8 cellular contexts compared by ENCODE assay signal in the genomic region with DNA sequence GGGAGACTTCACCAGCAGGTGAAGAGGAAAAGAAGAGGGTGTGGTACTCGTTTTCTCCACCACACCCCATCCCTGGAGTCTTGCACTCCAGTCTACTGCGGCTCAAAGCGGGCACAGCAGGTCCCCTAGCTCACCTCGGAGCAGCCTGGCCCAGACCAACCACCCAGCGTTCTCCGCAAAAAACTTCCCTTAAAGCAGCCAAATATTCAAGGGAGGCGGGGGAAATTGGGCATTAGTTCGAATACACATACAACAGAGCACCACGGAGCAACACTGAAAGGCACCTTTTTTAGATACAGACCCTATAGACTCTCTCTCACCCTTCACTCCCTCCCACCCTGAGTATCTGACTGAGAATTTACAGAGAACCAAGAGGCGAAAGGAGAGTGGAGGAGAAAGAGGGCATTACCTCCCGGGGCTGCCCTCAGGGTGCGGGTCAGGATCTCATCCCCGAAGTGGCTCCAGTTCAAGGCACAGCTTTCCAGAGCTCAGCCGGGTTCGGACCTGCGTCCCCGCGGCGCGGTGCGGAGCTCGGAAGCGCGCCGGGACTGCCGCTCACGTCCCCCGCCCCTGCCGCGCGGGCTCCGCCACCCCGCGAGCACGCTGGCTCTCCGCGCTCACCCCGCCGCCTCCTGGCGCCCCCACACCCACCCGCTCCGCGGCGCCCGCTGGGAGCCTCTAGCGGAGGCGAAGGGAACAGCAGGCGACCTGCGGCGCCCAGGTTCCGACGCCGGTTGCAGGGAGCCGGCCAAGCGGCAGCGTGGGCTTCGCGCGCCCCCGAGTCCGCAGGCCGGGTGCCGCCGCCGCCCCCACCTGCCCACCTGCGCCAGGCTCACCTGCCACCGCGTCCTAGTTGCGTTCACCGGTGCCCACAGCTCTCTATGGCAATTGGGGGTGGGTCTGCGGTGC. TPM values are rescaled to one million over a fixed set of nuclear protein-coding genes. Genes with fewer than 3 reads are reported as not detected.
DNase-seq lines count a peak whose midpoint lies in the region; ATAC-seq and TF ChIP-seq lines count a peak whose summit lies in the region.

No MANE protein-coding gene starts in this region.

- no peaks in the 10 kb centered on the region for H3K9me3 Mint-ChIP-seq in osteocyte (ENCODE audit: unreplicated experiment)

- peak; percentile 68 for DNase-seq in NK-92 treated with Interleukin-12 subunit alpha and Interleukin-12 subunit beta, amount 100 ng/mL, for 24 hours (lab: John Stamatoyannopoulos, UW)
- DNase-seq in NK-92 (lab: John Stamatoyannopoulos, UW; ENCODE audit: unreplicated experiment) (no peak), NCI-H146 treated with DMSO at 0.1 percent for 48 hours (lab: John Stamatoyannopoulos, UW; ENCODE audit: unreplicated experiment) (peak; percentile 84), Right ventricle myocardium superior (no peak), osteocyte (ENCODE audit: extremely low spot score, unreplicated experiment) (no peak), hepatic stellate cell (ENCODE audit: low spot score) (no peak)
- DNase-seq in activated T-cell treated with anti-CD3 and anti-CD28 coated beads, Interleukin-2, amount 50 U/mL, for 1 hour = peak; percentile 36

- intact Hi-C loops in Right ventricle myocardium superior (cut with DNase I) = no loop called here

- peaks cover 63% of the 10 kb centered on the region for H3K27me3 Mint-ChIP-seq in osteocyte (ENCODE audit: unreplicated experiment)

- no peak overlapping the region for H3K4me3 Mint-ChIP-seq in osteocyte (ENCODE audit: unreplicated experiment)

- peak; percentile 74 for TF ChIP-seq CTCF in osteocyte (IDR thresholded peaks at IDR 0.05)

- peaks cover 13% of the 10 kb centered on the region for H3K4me1 Mint-ChIP-seq in osteocyte (ENCODE audit: unreplicated experiment)

- ATAC-seq in HG02623 (IDR thresholded peaks at IDR 0.05; ENCODE audit: unreplicated experiment) (peak; percentile 96), Right ventricle myocardium superior (ENCODE audit: poor library complexity) (peak; percentile 68)

- H3K27ac Mint-ChIP-seq in osteocyte (ENCODE audit: unreplicated experiment) = no peak overlapping the region

- no peaks in the 10 kb centered on the region for H3K36me3 Mint-ChIP-seq in osteocyte (ENCODE audit: unreplicated experiment)

RNA-seq across cellular contexts. Expression of a gene that starts 1.5 kb away (rescaled TPM):
- total RNA-seq in Right ventricle myocardium superior (not detected), osteocyte (not detected in 2 replicates)

Comparison
In these comparisons a context has a peak if more than half of its experiments do, and no peak if none do; other contexts are left out.
1. DNase-seq: peak in NK-92 treated with Interleukin-12 subunit alpha and Interleukin-12 subunit beta, amount 100 ng/mL, for 24 hours (single experiment), NCI-H146 treated with DMSO at 0.1 percent for 48 hours (single experiment) and activated T-cell treated with anti-CD3 and anti-CD28 coated beads, Interleukin-2, amount 50 U/mL, for 1 hour (single experiment); none in NK-92 (single experiment), Right ventricle myocardium superior (single experiment), osteocyte (single experiment) and hepatic stellate cell (single experiment).